ENCODE assay signal across 1 cellular context in the genomic region with DNA sequence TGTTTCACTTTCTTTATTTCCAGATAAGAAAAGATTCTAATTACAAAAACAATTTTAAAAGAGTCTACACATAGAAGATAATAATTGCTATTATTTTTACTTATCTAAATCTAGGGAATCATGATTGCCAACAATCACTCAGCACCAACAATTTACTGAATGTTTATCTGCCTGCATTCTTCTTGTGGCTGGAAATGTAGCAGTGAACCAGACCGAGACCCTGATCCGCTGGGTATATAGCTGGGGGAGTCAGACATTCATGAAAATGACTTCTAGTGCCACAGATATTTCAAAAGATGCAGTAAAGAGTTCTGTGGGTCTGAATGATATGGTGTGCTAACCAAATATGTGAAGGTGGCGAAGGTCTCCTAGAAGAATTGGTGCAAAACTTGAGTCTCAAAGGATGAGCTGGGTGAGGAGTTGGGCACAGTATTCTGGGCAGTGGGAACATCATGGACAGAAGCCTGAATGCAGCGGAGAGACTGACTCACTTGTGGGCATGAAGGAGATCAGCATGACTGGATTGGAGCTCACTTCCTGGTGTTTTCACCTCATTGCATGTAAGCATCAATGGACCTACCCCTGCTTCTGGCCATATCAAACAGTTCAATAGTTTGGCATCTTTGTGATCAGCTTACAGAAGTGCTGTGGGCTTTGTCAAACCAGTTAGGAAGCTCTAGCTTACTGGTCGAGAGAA.
TF ChIP-seq lines count a peak whose summit lies in the region.

No MANE protein-coding gene starts in this region.

TF ChIP-seq in GM12878, 131 proteins besides CTCF, POLR2A, EP300 and RAD21:
- TF ChIP-seq SIN3A (IDR thresholded peaks at IDR 0.05; ENCODE audit: low read depth, low read length) = no peak
- TF ChIP-seq NBN (IDR thresholded peaks at IDR 0.05) = no peak
- no peak for TF ChIP-seq HDGF (IDR thresholded peaks at IDR 0.05)
- TF ChIP-seq, protein P1, sequence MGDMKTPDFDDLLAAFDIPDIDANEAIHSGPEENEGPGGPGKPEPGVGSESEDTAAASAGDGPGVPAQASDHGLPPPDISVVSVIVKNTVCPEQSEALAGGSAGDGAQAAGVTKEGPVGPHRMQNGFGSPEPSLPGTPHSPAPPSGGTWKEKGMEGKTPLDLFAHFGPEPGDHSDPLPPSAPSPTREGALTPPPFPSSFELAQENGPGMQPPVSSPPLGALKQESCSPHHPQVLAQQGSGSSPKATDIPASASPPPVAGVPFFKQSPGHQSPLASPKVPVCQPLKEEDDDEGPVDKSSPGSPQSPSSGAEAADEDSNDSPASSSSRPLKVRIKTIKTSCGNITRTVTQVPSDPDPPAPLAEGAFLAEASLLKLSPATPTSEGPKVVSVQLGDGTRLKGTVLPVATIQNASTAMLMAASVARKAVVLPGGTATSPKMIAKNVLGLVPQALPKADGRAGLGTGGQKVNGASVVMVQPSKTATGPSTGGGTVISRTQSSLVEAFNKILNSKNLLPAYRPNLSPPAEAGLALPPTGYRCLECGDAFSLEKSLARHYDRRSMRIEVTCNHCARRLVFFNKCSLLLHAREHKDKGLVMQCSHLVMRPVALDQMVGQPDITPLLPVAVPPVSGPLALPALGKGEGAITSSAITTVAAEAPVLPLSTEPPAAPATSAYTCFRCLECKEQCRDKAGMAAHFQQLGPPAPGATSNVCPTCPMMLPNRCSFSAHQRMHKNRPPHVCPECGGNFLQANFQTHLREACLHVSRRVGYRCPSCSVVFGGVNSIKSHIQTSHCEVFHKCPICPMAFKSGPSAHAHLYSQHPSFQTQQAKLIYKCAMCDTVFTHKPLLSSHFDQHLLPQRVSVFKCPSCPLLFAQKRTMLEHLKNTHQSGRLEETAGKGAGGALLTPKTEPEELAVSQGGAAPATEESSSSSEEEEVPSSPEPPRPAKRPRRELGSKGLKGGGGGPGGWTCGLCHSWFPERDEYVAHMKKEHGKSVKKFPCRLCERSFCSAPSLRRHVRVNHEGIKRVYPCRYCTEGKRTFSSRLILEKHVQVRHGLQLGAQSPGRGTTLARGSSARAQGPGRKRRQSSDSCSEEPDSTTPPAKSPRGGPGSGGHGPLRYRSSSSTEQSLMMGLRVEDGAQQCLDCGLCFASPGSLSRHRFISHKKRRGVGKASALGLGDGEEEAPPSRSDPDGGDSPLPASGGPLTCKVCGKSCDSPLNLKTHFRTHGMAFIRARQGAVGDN (IDR thresholded peaks at IDR 0.05) = no peak
- TF ChIP-seq ZNF384 (IDR thresholded peaks at IDR 0.05; ENCODE audit: borderline replicate concordance, low read depth, low read length) = no peak
- no peak for TF ChIP-seq ZNF207 (IDR thresholded peaks at IDR 0.05; ENCODE audit: borderline replicate concordance)
- TF ChIP-seq, protein P2, sequence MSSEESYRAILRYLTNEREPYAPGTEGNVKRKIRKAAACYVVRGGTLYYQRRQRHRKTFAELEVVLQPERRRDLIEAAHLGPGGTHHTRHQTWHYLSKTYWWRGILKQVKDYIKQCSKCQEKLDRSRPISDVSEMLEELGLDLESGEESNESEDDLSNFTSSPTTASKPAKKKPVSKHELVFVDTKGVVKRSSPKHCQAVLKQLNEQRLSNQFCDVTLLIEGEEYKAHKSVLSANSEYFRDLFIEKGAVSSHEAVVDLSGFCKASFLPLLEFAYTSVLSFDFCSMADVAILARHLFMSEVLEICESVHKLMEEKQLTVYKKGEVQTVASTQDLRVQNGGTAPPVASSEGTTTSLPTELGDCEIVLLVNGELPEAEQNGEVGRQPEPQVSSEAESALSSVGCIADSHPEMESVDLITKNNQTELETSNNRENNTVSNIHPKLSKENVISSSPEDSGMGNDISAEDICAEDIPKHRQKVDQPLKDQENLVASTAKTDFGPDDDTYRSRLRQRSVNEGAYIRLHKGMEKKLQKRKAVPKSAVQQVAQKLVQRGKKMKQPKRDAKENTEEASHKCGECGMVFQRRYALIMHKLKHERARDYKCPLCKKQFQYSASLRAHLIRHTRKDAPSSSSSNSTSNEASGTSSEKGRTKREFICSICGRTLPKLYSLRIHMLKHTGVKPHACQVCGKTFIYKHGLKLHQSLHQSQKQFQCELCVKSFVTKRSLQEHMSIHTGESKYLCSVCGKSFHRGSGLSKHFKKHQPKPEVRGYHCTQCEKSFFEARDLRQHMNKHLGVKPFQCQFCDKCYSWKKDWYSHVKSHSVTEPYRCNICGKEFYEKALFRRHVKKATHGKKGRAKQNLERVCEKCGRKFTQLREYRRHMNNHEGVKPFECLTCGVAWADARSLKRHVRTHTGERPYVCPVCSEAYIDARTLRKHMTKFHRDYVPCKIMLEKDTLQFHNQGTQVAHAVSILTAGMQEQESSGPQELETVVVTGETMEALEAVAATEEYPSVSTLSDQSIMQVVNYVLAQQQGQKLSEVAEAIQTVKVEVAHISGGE (CRISPR knock-in tag; IDR thresholded peaks at IDR 0.05) = no peak
- TF ChIP-seq HCFC1 (IDR thresholded peaks at IDR 0.05; ENCODE audit: low read length) = no peak
- TF ChIP-seq ATF7 (IDR thresholded peaks at IDR 0.05; ENCODE audit: low read depth) = no peak
- TF ChIP-seq TBL1XR1 (IDR thresholded peaks at IDR 0.05; ENCODE audit: low read depth, low read length) = no peak
- TF ChIP-seq ZZZ3 (IDR thresholded peaks at IDR 0.05; ENCODE audit: control insufficient read depth, insufficient read length, low read depth) = no peak
- TF ChIP-seq CBX5 (IDR thresholded peaks at IDR 0.05; ENCODE audit: low read depth) = no peak
- no peak for TF ChIP-seq GATAD2B (conservative IDR thresholded peaks at IDR 0.05; ENCODE audit: low read depth)
- TF ChIP-seq STAT3 (IDR thresholded peaks at IDR 0.05; ENCODE audit: low read depth, low read length) = no peak
- TF ChIP-seq, protein P3, sequence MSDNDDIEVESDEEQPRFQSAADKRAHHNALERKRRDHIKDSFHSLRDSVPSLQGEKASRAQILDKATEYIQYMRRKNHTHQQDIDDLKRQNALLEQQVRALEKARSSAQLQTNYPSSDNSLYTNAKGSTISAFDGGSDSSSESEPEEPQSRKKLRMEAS (IDR thresholded peaks at IDR 0.05; ENCODE audit: low read depth, low read length) = no peak
- no peak for TF ChIP-seq SP1 (IDR thresholded peaks at IDR 0.05; ENCODE audit: low read depth, low read length)
